Comparison of ENCODE assay signal across 12 cellular contexts in genomic region chr1:162663589-162664030, GRCh38. TPM values are rescaled to one million over a fixed set of nuclear protein-coding genes. Genes with fewer than 3 reads are reported as not detected.
DNase-seq lines count a peak whose midpoint lies in the region; ATAC-seq, FAIRE-seq and TF ChIP-seq lines count a peak whose summit lies in the region.
"Had no signal": no experiment of that assay in that cellular context is flagged by ENCODE, and none has a peak within 500 bp of the region (broad histone marks: within the 10 kb centered on the region; RNA-seq: fewer than 3 reads in every experiment).

No MANE protein-coding gene starts in this region.

- H3K27me3 ChIP-seq in H7 (ENCODE audit: control insufficient read depth, insufficient read depth, low read length) (no peaks in the 10 kb centered on the region), adrenal gland (no peaks in the 10 kb centered on the region), hepatocyte (no peaks in the 10 kb centered on the region)
- no peaks in the 10 kb centered on the region for H3K27me3 ChIP-seq in CD4-positive, alpha-beta memory T cell (ENCODE audit: insufficient read depth, low read length)

- peak; percentile 8 for DNase-seq in H7
- peak in 4 of 7 donors; percentile 53 to 68 (median 60) for DNase-seq in adrenal gland
- DNase-seq in hepatocyte (ENCODE audit: low spot score), result peak; percentile 38
- DNase-seq in urothelium cell line (ENCODE audit: low spot score), result peak; percentile 57
- DNase-seq in CD4-positive, alpha-beta memory T cell, result no peak
- DNase-seq: NCI-H2081 treated with DMSO at 0.1 percent for 48 hours had no signal

- TF ChIP-seq CTCF in adrenal gland (IDR thresholded peaks at IDR 0.05) (no peak), hepatocyte (IDR thresholded peaks at IDR 0.05; ENCODE audit: poor library complexity) (no peak)

- intact Hi-C loops in adrenal gland (cut with DNase I), result no loop called here
- intact Hi-C loops in CD4-positive, alpha-beta memory T cell (cut with micrococcal nuclease), result no loop called here

- no peak overlapping the region for H3K4me3 Mint-ChIP-seq in CD4-positive, alpha-beta memory T cell
- H3K4me3 Mint-ChIP-seq: activated naive CD4-positive, alpha-beta T cell treated with anti-CD3 and anti-CD28 coated beads, Interleukin-2, amount 50 U/mL, for 24 hours had no signal

- H3K36me3 Mint-ChIP-seq in CD4-positive, alpha-beta memory T cell, result no peaks in the 10 kb centered on the region
- H3K36me3 Mint-ChIP-seq: activated naive CD4-positive, alpha-beta T cell treated with anti-CD3 and anti-CD28 coated beads, Interleukin-2, amount 50 U/mL, for 24 hours had no signal

- no peak for FAIRE-seq in urothelium cell line (lab: Jason Lieb, UNC)
- FAIRE-seq: GM18507 had no signal

- CTCF ChIA-PET in CD4-positive, alpha-beta memory T cell (lab: Charles Lee; ENCODE audit: partially characterized antibody), result no interaction called here

- H3K9me3 Mint-ChIP-seq in CD4-positive, alpha-beta memory T cell, result no peaks in the 10 kb centered on the region
- H3K9me3 Mint-ChIP-seq: activated naive CD4-positive, alpha-beta T cell treated with anti-CD3 and anti-CD28 coated beads, Interleukin-2, amount 50 U/mL, for 24 hours had no signal

- no peak overlapping the region for H3K4me2 ChIP-seq in hepatocyte

- ATAC-seq in GM18517 (IDR thresholded peaks at IDR 0.05; ENCODE audit: unreplicated experiment) (no peak), GM19455 (IDR thresholded peaks at IDR 0.05; ENCODE audit: unreplicated experiment) (no peak)

- H3K27ac Mint-ChIP-seq in CD4-positive, alpha-beta memory T cell, result no peak overlapping the region
- H3K27ac Mint-ChIP-seq: activated naive CD4-positive, alpha-beta T cell treated with anti-CD3 and anti-CD28 coated beads, Interleukin-2, amount 50 U/mL, for 24 hours had no signal

- no peak overlapping the region for H3K4me3 ChIP-seq in H7 (ENCODE audit: insufficient read depth, low read depth, low read length)
- no peak overlapping the region for H3K4me3 ChIP-seq in adrenal gland
- H3K4me3 ChIP-seq in hepatocyte, result no peak overlapping the region
- no peak overlapping the region for H3K4me3 ChIP-seq in CD4-positive, alpha-beta memory T cell (ENCODE audit: low read length in 2 of 2)
- H3K4me3 ChIP-seq: thoracic aorta had no signal

- TF ChIP-seq POLR2A in adrenal gland (IDR thresholded peaks at IDR 0.05), result no peak

- H2AFZ ChIP-seq in hepatocyte, result no peak overlapping the region

- POLR2A ChIA-PET in CD4-positive, alpha-beta memory T cell (lab: Charles Lee; ENCODE audit: partially characterized antibody), result no interaction called here

- no peaks in the 10 kb centered on the region for H3K36me3 ChIP-seq in H7 (replicated peaks; ENCODE audit: control insufficient read depth, insufficient read depth, low read length)
- no peaks in the 10 kb centered on the region for H3K36me3 ChIP-seq in adrenal gland (replicated peaks in 1 of 2)
- no peaks in the 10 kb centered on the region for H3K36me3 ChIP-seq in hepatocyte (replicated peaks; ENCODE audit: insufficient read depth, low read depth)
- H3K36me3 ChIP-seq in CD4-positive, alpha-beta memory T cell (ENCODE audit: insufficient read depth, low read length), result no peaks in the 10 kb centered on the region
- H3K36me3 ChIP-seq: thoracic aorta had no signal

- H3K4me1 ChIP-seq in adrenal gland (replicated peaks in 1 of 2), result peaks cover 25 to 33% of the 10 kb centered on the region in 2 donors
- peaks cover 5% of the 10 kb centered on the region for H3K4me1 ChIP-seq in hepatocyte (ENCODE audit: insufficient read depth)
- no peaks in the 10 kb centered on the region for H3K4me1 ChIP-seq in CD4-positive, alpha-beta memory T cell (ENCODE audit: insufficient read depth, low read length)

- peaks cover 29% of the 10 kb centered on the region for H3K79me2 ChIP-seq in hepatocyte

- H4K20me1 ChIP-seq in hepatocyte (ENCODE audit: insufficient read depth, poor library complexity, severe bottlenecking), result no peaks in the 10 kb centered on the region

- no peaks in the 10 kb centered on the region for H3K4me1 Mint-ChIP-seq in CD4-positive, alpha-beta memory T cell
- H3K4me1 Mint-ChIP-seq: activated naive CD4-positive, alpha-beta T cell treated with anti-CD3 and anti-CD28 coated beads, Interleukin-2, amount 50 U/mL, for 24 hours had no signal

- 26 to 34% (median 31%) methylated on average over 7 of the region's 7 CpGs for WGBS in adrenal gland, 4 donors
- 44% methylated on average over 7 of the region's 7 CpGs for WGBS in hepatocyte (ENCODE audit: low lambda C conversion rate, missing lambda C conversion rate)

- H3K27ac ChIP-seq in adrenal gland, result peak overlapping the region; percentile 18 to 61 (median 48)
- no peak overlapping the region for H3K27ac ChIP-seq in hepatocyte
- no peak overlapping the region for H3K27ac ChIP-seq in CD4-positive, alpha-beta memory T cell (ENCODE audit: low read depth, low read length)
- H3K27ac ChIP-seq: thoracic aorta, VCaP had no signal

- no peaks in the 10 kb centered on the region for H3K9me2 ChIP-seq in hepatocyte (replicated peaks; ENCODE audit: insufficient read depth)

- peaks cover 0 to 3% of the 10 kb centered on the region in 2 donors for H3K27me3 Mint-ChIP-seq in CD4-positive, alpha-beta memory T cell
- H3K27me3 Mint-ChIP-seq: activated naive CD4-positive, alpha-beta T cell treated with anti-CD3 and anti-CD28 coated beads, Interleukin-2, amount 50 U/mL, for 24 hours had no signal

- H3K9me3 ChIP-seq in adrenal gland (replicated peaks in 1 of 3) (no peaks in the 10 kb centered on the region), hepatocyte (ENCODE audit: low read depth) (no peaks in the 10 kb centered on the region)
- H3K9me3 ChIP-seq in CD4-positive, alpha-beta memory T cell (ENCODE audit: control insufficient read depth in 1 of 2, low read length in 2 of 2), result no peaks in the 10 kb centered on the region
- H3K9me3 ChIP-seq: thoracic aorta had no signal

RNA-seq across cellular contexts. Expression of gene DDR2, which starts 31.3 kb away (rescaled TPM):
- total RNA-seq in H7 (2014; rRNA removed; shearing (Covaris generic)), result 0.17 and 0.55 TPM in 2 replicates
- 100 to 1,000 TPM; 214 to 349 (median 254) TPM for total RNA-seq in adrenal gland
- 100 to 1,000 TPM in 1 of 3 donors, 10 to 100 TPM in 2; 15.1 to 127 (median 34.2) TPM for polyA plus RNA-seq in adrenal gland
- total RNA-seq in hepatocyte, result 40.2 and 40.7 TPM in 2 replicates
- 15.7 and 21.6 TPM in 2 replicates for polyA plus RNA-seq in hepatocyte
- under 1 TPM; 0.47 to 0.53 TPM for total RNA-seq in CD4-positive, alpha-beta memory T cell
- polyA plus RNA-seq in CD4-positive, alpha-beta memory T cell, result under 1 TPM in 1 of 2 donors, not detected in 1; 0.18 TPM

Comparison
In these comparisons a context has a peak if more than half of its experiments do, and no peak if none do; other contexts are left out.
1. DNase-seq: peak in H7 (single experiment), adrenal gland (4 of 7), hepatocyte (single experiment) and urothelium cell line (single experiment); none in CD4-positive, alpha-beta memory T cell (0 of 5).
2. H3K27ac ChIP-seq: peak in adrenal gland (5 of 5); none in hepatocyte (single experiment) and CD4-positive, alpha-beta memory T cell (single experiment).
3. RNA of gene DDR2, which starts 31.3 kb away (total RNA-seq): 214 to 349 TPM in adrenal gland and 40.2 to 40.7 TPM in hepatocyte; 0.47 to 0.53 TPM in CD4-positive, alpha-beta memory T cell and 0.17 to 0.55 TPM in H7; every median in the first group is over 10 times any median in the second.